Comparison of ENCODE assay signal across 1 cellular context in genomic region chr3:32801440-32801839, GRCh38.
TF ChIP-seq lines count a peak whose summit lies in the region.

No MANE protein-coding gene starts in this region.

TF ChIP-seq in HEK293, 187 proteins besides CTCF, POLR2A, EP300 and RAD21 (continued from another document):
- TF ChIP-seq ZBTB11 (tag by site-specific recombination; conservative IDR thresholded peaks at IDR 0.05; ENCODE audit: low read depth) (0 out of 2 replicates have a peak, but pooled peaks have one; percentile 45), ZNF426 (tag by site-specific recombination; IDR thresholded peaks at IDR 0.05) (peak; percentile 53), ZNF555 (tag by site-specific recombination; conservative IDR thresholded peaks at IDR 0.05) (peak; percentile 47)
TF ChIP-seq in HEK293: peak in this region for 7; not testable (repeated sequence) for 180.
